24 cellular contexts compared by ENCODE assay signal in the genomic region with DNA sequence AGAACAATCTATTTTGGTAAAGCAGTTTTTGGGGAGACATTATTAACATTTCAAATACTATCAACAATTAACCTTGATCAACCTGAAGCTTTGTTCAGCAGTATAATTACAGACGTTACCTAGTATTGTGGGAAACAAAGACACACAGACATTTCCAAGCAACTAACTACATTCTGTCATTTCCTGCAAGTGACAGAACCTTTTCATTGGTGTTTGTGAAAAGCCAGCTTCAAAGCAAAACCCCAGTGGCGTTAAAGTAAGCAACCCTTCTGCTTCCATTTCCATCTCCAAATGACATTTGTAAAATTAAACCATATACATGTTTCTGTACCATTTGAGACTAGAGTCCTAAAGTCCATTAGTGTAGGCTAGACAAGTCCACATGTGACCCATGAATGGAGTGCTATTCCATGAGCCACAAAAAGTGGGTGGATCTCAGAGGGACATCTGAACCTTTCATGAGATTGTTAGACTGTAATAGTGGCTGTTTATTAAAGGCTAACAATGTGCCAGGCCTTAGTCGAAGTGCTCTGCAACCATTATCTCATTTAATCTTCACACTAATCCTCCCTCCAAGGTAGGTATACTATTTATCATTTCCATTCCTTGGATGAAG.
DNase-seq lines count a peak whose midpoint lies in the region; ATAC-seq and TF ChIP-seq lines count a peak whose summit lies in the region.
"Had no signal": no experiment of that assay in that cellular context is flagged by ENCODE, and none has a peak within 500 bp of the region (broad histone marks: within the 10 kb centered on the region; RNA-seq: fewer than 3 reads in every experiment).

No MANE protein-coding gene starts in this region.

- no peak for TF ChIP-seq CTCF in cardiac muscle cell (IDR thresholded peaks at IDR 0.05; ENCODE audit: low read depth, low read length)

- intact Hi-C loops in Right ventricle myocardium inferior (cut with DNase I), result no loop called here
- intact Hi-C loops in left colon (cut with DNase I, micrococcal nuclease), result no loop called here

- H3K4me3 ChIP-seq in cardiac muscle cell, result no peak overlapping the region
- H3K4me3 ChIP-seq: BLaER1 treated with 17β-estradiol and CSF1 and Interleukin-3, amounts not matched to agents 10 nM and 100 nM; esophagus squamous epithelium; GM23338; heart left ventricle; psoas muscle; sigmoid colon; tibial nerve had no signal

- peak overlapping the region; percentile 34 for H3K27ac ChIP-seq in cardiac muscle cell
- H3K27ac ChIP-seq: BLaER1 treated with 17β-estradiol and CSF1 and Interleukin-3, amounts not matched to agents 10 nM and 100 nM; esophagus squamous epithelium; foreskin keratinocyte; heart left ventricle; sigmoid colon; tibial nerve had no signal

- peaks cover 12% of the 10 kb centered on the region for H3K4me1 ChIP-seq in cardiac muscle cell (ENCODE audit: low read depth)
- H3K4me1 ChIP-seq: esophagus squamous epithelium, foreskin keratinocyte, heart left ventricle, sigmoid colon, tibial nerve had no signal

- no peaks in the 10 kb centered on the region for H3K27me3 ChIP-seq in cardiac muscle cell
- H3K27me3 ChIP-seq: BLaER1 treated with 17β-estradiol and CSF1 and Interleukin-3, amounts not matched to agents 10 nM and 100 nM; esophagus squamous epithelium; foreskin keratinocyte; heart left ventricle; sigmoid colon; tibial nerve had no signal

- ATAC-seq in Right ventricle myocardium inferior (no peak), left colon (peak; percentile 57), HG02840 (IDR thresholded peaks at IDR 0.05; ENCODE audit: low FRiP score, unreplicated experiment) (no peak)
- ATAC-seq: activated CD8-positive, alpha-beta memory T cell treated with anti-CD3 and anti-CD28 coated beads, Interleukin-2, amount 10 ng/mL, durations not matched to agents 7 days and 5 days; activated T-cell treated with anti-CD3 and anti-CD28 coated beads, Interleukin-2, amount 50 U/mL, for 72 hours; foreskin keratinocyte; GM23338; heart left ventricle; psoas muscle; WTC11 had no signal

- DNase-seq in cardiac muscle cell (ENCODE audit: low read depth in 1 of 2, low spot score in 1 of 2) (no peak), Right ventricle myocardium inferior (ENCODE audit: missing footprints) (no peak), NCI-H146 (lab: John Stamatoyannopoulos, UW) (peak; percentile 28), left colon (no peak), putamen (ENCODE audit: low spot score) (no peak), NCI-H2171 treated with DMSO at 0.1 percent for 48 hours (lab: John Stamatoyannopoulos, UW) (no peak)
- DNase-seq: activated CD4-positive, alpha-beta T cell treated with anti-CD3 and anti-CD28 coated beads, Interleukin-2, amount 50 U/mL, for 4 hours; activated CD8-positive, alpha-beta memory T cell treated with anti-CD3 and anti-CD28 coated beads, Interleukin-2, amount 10 ng/mL, durations not matched to agents 7 days and 5 days; activated T-cell treated with anti-CD3 and anti-CD28 coated beads, Interleukin-2, amount 50 U/mL, for 72 hours; esophagus squamous epithelium; foreskin keratinocyte; heart left ventricle; NCI-H187 treated with DMSO at 0.1 percent for 48 hours; NCI-H2227 treated with DMSO at 0.1 percent for 48 hours; NCI-H526 treated with DMSO at 0.1 percent for 48 hours; psoas muscle; sigmoid colon; stimulated activated CD4-positive, alpha-beta T cell treated with anti-CD3 and anti-CD28 coated beads, Interleukin-4, amount 100 ng/mL, for 24 hours; SW 1271 had no signal

- H3K36me3 ChIP-seq in cardiac muscle cell, result no peaks in the 10 kb centered on the region
- H3K36me3 ChIP-seq: esophagus squamous epithelium, heart left ventricle, sigmoid colon, tibial nerve had no signal

- no peaks in the 10 kb centered on the region for H3K9me3 ChIP-seq in cardiac muscle cell (ENCODE audit: low read depth)
- H3K9me3 ChIP-seq: BLaER1 treated with 17β-estradiol and CSF1 and Interleukin-3, amounts not matched to agents 10 nM and 100 nM; esophagus squamous epithelium; heart left ventricle; psoas muscle; sigmoid colon; tibial nerve had no signal
